1 cellular context compared by ENCODE assay signal in genomic region chr19:55599468-55600335, GRCh38.
A peak's percentile ranks its signal among the peaks of the same experiment; 100 is the strongest.
TF ChIP-seq lines count a peak whose summit lies in the region.

A gene with protein sequence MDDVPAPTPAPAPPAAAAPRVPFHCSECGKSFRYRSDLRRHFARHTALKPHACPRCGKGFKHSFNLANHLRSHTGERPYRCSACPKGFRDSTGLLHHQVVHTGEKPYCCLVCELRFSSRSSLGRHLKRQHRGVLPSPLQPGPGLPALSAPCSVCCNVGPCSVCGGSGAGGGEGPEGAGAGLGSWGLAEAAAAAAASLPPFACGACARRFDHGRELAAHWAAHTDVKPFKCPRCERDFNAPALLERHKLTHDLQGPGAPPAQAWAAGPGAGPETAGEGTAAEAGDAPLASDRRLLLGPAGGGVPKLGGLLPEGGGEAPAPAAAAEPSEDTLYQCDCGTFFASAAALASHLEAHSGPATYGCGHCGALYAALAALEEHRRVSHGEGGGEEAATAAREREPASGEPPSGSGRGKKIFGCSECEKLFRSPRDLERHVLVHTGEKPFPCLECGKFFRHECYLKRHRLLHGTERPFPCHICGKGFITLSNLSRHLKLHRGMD (minus strand): TSS chr19:55599517. CDS start chr19:55597865, 1,652 bp downstream.
Gene ZNF524 (plus strand): TSS chr19:55600288. CDS start chr19:55602113, 1,825 bp downstream.

TF ChIP-seq in HepG2, 621 proteins besides CTCF, POLR2A, EP300 and RAD21 (continued from another document and continues in another):
- TF ChIP-seq CREBL2 (CRISPR knock-in tag; IDR thresholded peaks at IDR 0.05; ENCODE audit: borderline replicate concordance), result no peak
- TF ChIP-seq KAT8 (CRISPR knock-in tag; IDR thresholded peaks at IDR 0.05), result peak; percentile 91
- TF ChIP-seq ZKSCAN5 (CRISPR knock-in tag; IDR thresholded peaks at IDR 0.05), result no peak
- TF ChIP-seq DR1 (CRISPR knock-in tag; IDR thresholded peaks at IDR 0.05), result no peak; the same call in 1 of the 2 replicates
- TF ChIP-seq KDM6A (CRISPR knock-in tag; IDR thresholded peaks at IDR 0.05; ENCODE audit: low read depth), result no peak
- no peak for TF ChIP-seq U2AF2 (IDR thresholded peaks at IDR 0.05; ENCODE audit: low read depth, low read length)
- peak; percentile 93 for TF ChIP-seq TFDP1 (CRISPR knock-in tag; IDR thresholded peaks at IDR 0.05; ENCODE audit: borderline replicate concordance)
- TF ChIP-seq CREM (IDR thresholded peaks at IDR 0.05), result peak; percentile 93
- TF ChIP-seq CREM (CRISPR knock-in tag; IDR thresholded peaks at IDR 0.05), result no peak
- no peak for TF ChIP-seq ZNF770 (CRISPR knock-in tag; IDR thresholded peaks at IDR 0.05)
- no peak for TF ChIP-seq MTERF4 (CRISPR knock-in tag; IDR thresholded peaks at IDR 0.05)
- TF ChIP-seq ZNF136 (CRISPR knock-in tag; IDR thresholded peaks at IDR 0.05; ENCODE audit: low read depth), result no peak
- no peak for TF ChIP-seq ZNF678 (CRISPR knock-in tag; IDR thresholded peaks at IDR 0.05)
- no peak for TF ChIP-seq DZIP1 (CRISPR knock-in tag; IDR thresholded peaks at IDR 0.05)
- TF ChIP-seq, protein P1, sequence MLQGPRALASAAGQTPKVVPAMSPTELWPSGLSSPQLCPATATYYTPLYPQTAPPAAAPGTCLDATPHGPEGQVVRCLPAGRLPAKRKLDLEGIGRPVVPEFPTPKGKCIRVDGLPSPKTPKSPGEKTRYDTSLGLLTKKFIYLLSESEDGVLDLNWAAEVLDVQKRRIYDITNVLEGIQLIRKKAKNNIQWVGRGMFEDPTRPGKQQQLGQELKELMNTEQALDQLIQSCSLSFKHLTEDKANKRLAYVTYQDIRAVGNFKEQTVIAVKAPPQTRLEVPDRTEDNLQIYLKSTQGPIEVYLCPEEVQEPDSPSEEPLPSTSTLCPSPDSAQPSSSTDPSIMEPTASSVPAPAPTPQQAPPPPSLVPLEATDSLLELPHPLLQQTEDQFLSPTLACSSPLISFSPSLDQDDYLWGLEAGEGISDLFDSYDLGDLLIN (CRISPR knock-in tag; IDR thresholded peaks at IDR 0.05; ENCODE audit: borderline replicate concordance), result peak; percentile 96; the same call in 1 of the 2 replicates
- TF ChIP-seq ZNF543 (CRISPR knock-in tag; IDR thresholded peaks at IDR 0.05), result peak; percentile 30
- no peak for TF ChIP-seq ZFP36L1 (CRISPR knock-in tag; IDR thresholded peaks at IDR 0.05)
- no peak for TF ChIP-seq SETDB1 (CRISPR knock-in tag; IDR thresholded peaks at IDR 0.05; ENCODE audit: borderline replicate concordance)
- peak; percentile 71; the same call in 1 of the 2 replicates for TF ChIP-seq ZNF230 (CRISPR knock-in tag; IDR thresholded peaks at IDR 0.05)
- no peak for TF ChIP-seq NFIC (IDR thresholded peaks at IDR 0.05; ENCODE audit: low read length)
- TF ChIP-seq SKI (IDR thresholded peaks at IDR 0.05; ENCODE audit: partially characterized antibody), result no peak
- TF ChIP-seq HNRNPK (IDR thresholded peaks at IDR 0.05; ENCODE audit: low read depth, low read length, poor library complexity, severe bottlenecking), result peak; percentile 11
- TF ChIP-seq, protein P2, sequence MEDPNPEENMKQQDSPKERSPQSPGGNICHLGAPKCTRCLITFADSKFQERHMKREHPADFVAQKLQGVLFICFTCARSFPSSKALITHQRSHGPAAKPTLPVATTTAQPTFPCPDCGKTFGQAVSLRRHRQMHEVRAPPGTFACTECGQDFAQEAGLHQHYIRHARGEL (CRISPR knock-in tag; IDR thresholded peaks at IDR 0.05), result no peak
- TF ChIP-seq ADNP (CRISPR knock-in tag; IDR thresholded peaks at IDR 0.05), result no peak
- TF ChIP-seq TBX3 (IDR thresholded peaks at IDR 0.05; ENCODE audit: borderline replicate concordance), result peak; percentile 57; the same call in 1 of the 2 replicates
- no peak for TF ChIP-seq ZNF781 (CRISPR knock-in tag; IDR thresholded peaks at IDR 0.05; ENCODE audit: borderline replicate concordance, not compliant biosample characterization)
- TF ChIP-seq HNRNPLL (IDR thresholded peaks at IDR 0.05; ENCODE audit: low read depth, low read length, poor library complexity, severe bottlenecking), result peak; percentile 45
- no peak for TF ChIP-seq POLR2AphosphoS2 (IDR thresholded peaks at IDR 0.05; ENCODE audit: low read depth, low read length)
- TF ChIP-seq ZNF790 (CRISPR knock-in tag; IDR thresholded peaks at IDR 0.05; ENCODE audit: borderline replicate concordance), result no peak; the same call in 1 of the 2 replicates
- TF ChIP-seq ZNF501 (CRISPR knock-in tag; IDR thresholded peaks at IDR 0.05), result peak; percentile 89
- TF ChIP-seq ARID3A (IDR thresholded peaks at IDR 0.05; ENCODE audit: low read depth, low read length), result no peak
- no peak for TF ChIP-seq RXRB (CRISPR knock-in tag; IDR thresholded peaks at IDR 0.05; ENCODE audit: borderline replicate concordance)
- 0 out of 2 replicates have a peak, but pooled peaks have one; percentile 42 for TF ChIP-seq ZNF761 (CRISPR knock-in tag; conservative IDR thresholded peaks at IDR 0.05)
- no peak for TF ChIP-seq ZFAT (CRISPR knock-in tag; conservative IDR thresholded peaks at IDR 0.05)
- TF ChIP-seq, protein P3, sequence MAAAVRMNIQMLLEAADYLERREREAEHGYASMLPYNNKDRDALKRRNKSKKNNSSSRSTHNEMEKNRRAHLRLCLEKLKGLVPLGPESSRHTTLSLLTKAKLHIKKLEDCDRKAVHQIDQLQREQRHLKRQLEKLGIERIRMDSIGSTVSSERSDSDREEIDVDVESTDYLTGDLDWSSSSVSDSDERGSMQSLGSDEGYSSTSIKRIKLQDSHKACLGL (CRISPR knock-in tag; IDR thresholded peaks at IDR 0.05), result peak; percentile 47; the same call in 1 of the 2 replicates
- no peak for TF ChIP-seq REXO4 (CRISPR knock-in tag; IDR thresholded peaks at IDR 0.05; ENCODE audit: borderline replicate concordance)
- TF ChIP-seq ZNF282 (IDR thresholded peaks at IDR 0.05; ENCODE audit: partially characterized antibody), result no peak
- peak; percentile 90 for TF ChIP-seq GATAD1 (CRISPR knock-in tag; IDR thresholded peaks at IDR 0.05)
- TF ChIP-seq MAX (IDR thresholded peaks at IDR 0.05), result peak; percentile 73; the same call in 1 of the 2 replicates
- peak; percentile 68 for TF ChIP-seq PHF8 (CRISPR knock-in tag; IDR thresholded peaks at IDR 0.05)
- TF ChIP-seq, protein P4, sequence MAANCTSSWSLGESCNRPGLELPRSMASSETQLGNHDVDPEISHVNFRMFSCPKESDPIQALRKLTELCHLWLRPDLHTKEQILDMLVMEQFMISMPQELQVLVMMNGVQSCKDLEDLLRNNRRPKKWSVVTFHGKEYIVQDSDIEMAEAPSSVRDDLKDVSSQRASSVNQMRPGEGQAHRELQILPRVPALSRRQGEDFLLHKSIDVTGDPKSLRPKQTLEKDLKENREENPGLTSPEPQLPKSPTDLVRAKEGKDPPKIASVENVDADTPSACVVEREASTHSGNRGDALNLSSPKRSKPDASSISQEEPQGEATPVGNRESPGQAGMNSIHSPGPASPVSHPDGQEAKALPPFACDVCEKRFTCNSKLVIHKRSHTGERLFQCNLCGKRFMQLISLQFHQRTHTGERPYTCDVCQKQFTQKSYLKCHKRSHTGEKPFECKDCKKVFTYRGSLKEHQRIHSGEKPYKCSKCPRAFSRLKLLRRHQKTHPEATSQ (CRISPR knock-in tag; IDR thresholded peaks at IDR 0.05; ENCODE audit: borderline replicate concordance), result no peak
- TF ChIP-seq MBD4 (IDR thresholded peaks at IDR 0.05; ENCODE audit: borderline replicate concordance, low read length), result no peak
- no peak for TF ChIP-seq ZNF615 (CRISPR knock-in tag; IDR thresholded peaks at IDR 0.05; ENCODE audit: borderline replicate concordance)
- TF ChIP-seq ZC3H13 (CRISPR knock-in tag; IDR thresholded peaks at IDR 0.05), result no peak; the same call in 1 of the 2 replicates
- 0 out of 2 replicates have a peak, but pooled peaks have one; percentile 20 for TF ChIP-seq ZBTB21 (CRISPR knock-in tag; IDR thresholded peaks at IDR 0.05)
- no peak for TF ChIP-seq ZFP36 (IDR thresholded peaks at IDR 0.05; ENCODE audit: borderline replicate concordance, low read depth, low read length, partially characterized antibody)
- TF ChIP-seq, protein P5, sequence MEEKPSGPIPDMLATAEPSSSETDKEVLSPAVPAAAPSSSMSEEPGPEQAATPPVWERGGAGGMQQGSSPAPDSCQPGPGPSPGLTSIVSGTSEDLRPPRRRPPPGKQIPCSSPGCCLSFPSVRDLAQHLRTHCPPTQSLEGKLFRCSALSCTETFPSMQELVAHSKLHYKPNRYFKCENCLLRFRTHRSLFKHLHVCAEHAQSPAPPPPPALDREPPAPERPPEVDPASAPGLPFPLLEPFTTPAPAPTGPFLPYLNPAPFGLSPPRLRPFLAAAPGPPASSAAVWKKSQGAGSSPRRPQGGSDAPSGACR (CRISPR knock-in tag; IDR thresholded peaks at IDR 0.05), result no peak
- TF ChIP-seq XRCC5 (optimal IDR thresholded peaks at IDR 0.05; ENCODE audit: low read length), result peak; percentile 74
- TF ChIP-seq, protein P6, sequence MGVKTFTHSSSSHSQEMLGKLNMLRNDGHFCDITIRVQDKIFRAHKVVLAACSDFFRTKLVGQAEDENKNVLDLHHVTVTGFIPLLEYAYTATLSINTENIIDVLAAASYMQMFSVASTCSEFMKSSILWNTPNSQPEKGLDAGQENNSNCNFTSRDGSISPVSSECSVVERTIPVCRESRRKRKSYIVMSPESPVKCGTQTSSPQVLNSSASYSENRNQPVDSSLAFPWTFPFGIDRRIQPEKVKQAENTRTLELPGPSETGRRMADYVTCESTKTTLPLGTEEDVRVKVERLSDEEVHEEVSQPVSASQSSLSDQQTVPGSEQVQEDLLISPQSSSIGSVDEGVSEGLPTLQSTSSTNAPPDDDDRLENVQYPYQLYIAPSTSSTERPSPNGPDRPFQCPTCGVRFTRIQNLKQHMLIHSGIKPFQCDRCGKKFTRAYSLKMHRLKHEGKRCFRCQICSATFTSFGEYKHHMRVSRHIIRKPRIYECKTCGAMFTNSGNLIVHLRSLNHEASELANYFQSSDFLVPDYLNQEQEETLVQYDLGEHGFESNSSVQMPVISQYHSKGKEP (CRISPR knock-in tag; IDR thresholded peaks at IDR 0.05), result no peak
- no peak for TF ChIP-seq MAFK (conservative IDR thresholded peaks at IDR 0.05 in 1 of 2, IDR thresholded peaks at IDR 0.05 in 1 of 2; ENCODE audit: low read length in 2 of 2)
